1 cellular context compared by ENCODE assay signal in genomic region chr2:109897769-109898461, GRCh38. TPM values are rescaled to one million over a fixed set of nuclear protein-coding genes. Genes with fewer than 3 reads are reported as not detected.
"Had no signal": no experiment of that assay in that cellular context is flagged by ENCODE, and none has a peak within 500 bp of the region (broad histone marks: within the 10 kb centered on the region; RNA-seq: fewer than 3 reads in every experiment).

No MANE protein-coding gene starts in this region.

RNA-seq across cellular contexts. Expression of gene LIMS3, which starts 0.6 kb away (rescaled TPM):
- total RNA-seq: activated CD4-positive, alpha-beta T cell treated with anti-CD3 and anti-CD28 coated beads, Interleukin-2, amount 10 ng/mL, durations not matched to agents 7 days and 5 days had no signal
